In genomic region chr1:236313412-236313811, GRCh38 we compare ENCODE assay signal across 24 cellular contexts.
"Had no signal": no experiment of that assay in that cellular context is flagged by ENCODE, and none has a peak within 500 bp of the region (broad histone marks: within the 10 kb centered on the region; RNA-seq: fewer than 3 reads in every experiment).

No MANE protein-coding gene starts in this region.

- H3K27me3 ChIP-seq: neutrophil, pancreas, right lobe of liver, sigmoid colon, stomach, thyroid gland, tibial nerve, upper lobe of left lung, vagina had no signal

- H3K4me3 ChIP-seq: pancreas, prostate gland, right lobe of liver, sigmoid colon, stomach, thoracic aorta, thyroid gland, tibial nerve, upper lobe of left lung, vagina had no signal

- DNase-seq: natural killer cell; nucleus accumbens; pancreas; right cardiac atrium; right lobe of liver; sigmoid colon; small intestine; stimulated activated CD4-positive, alpha-beta T cell treated with anti-CD3 and anti-CD28 coated beads, Interleukin-15, amount 100 ng/mL, for 24 hours; stimulated activated CD4-positive, alpha-beta T cell treated with anti-CD3 and anti-CD28 coated beads, Interleukin-2, amount 100 ng/mL, for 24 hours; stimulated activated CD4-positive, alpha-beta T cell treated with anti-CD3 and anti-CD28 coated beads, Interleukin-2, amount 100 ng/mL, for 48 hours; stimulated activated CD4-positive, alpha-beta T cell treated with anti-CD3 and anti-CD28 coated beads, Interleukin-4, amount 100 ng/mL, for 24 hours; stimulated activated naive B cell treated with anti-CD40 and anti-IgM and Interleukin-4, amounts not matched to agents 10 μg/mL and 1 μg/mL and 100 μg/mL, for 72 hours; stimulated activated naive CD4-positive, alpha-beta T cell treated with Interleukin-2 at 50 U/mL for 16 hours; stomach; thyroid gland; trophoblast cell; upper lobe of left lung had no signal

- H3K27ac ChIP-seq: neutrophil, pancreas, prostate gland, right lobe of liver, sigmoid colon, stomach, thoracic aorta, thyroid gland, tibial nerve, upper lobe of left lung, vagina had no signal

- H3K9me3 ChIP-seq: neutrophil, pancreas, prostate gland, right lobe of liver, sigmoid colon, stomach, thoracic aorta, thyroid gland, tibial nerve, upper lobe of left lung, vagina had no signal

- FAIRE-seq: pancreas, small intestine, urothelium cell line had no signal

- ATAC-seq: natural killer cell; pancreas; right cardiac atrium; right lobe of liver; stimulated activated effector memory CD8-positive, alpha-beta T cell treated with anti-CD3 and anti-CD28 coated beads, Interleukin-12 subunit alpha, Interleukin-12 subunit beta, amount 100 ng/mL, for 72 hours; stimulated activated naive B cell treated with anti-CD40 and anti-IgM and Interleukin-4, amounts not matched to agents 10 μg/mL and 1 μg/mL and 100 μg/mL, for 72 hours had no signal

- H3K4me1 ChIP-seq: pancreas, prostate gland, right lobe of liver, sigmoid colon, stomach, thyroid gland, tibial nerve, upper lobe of left lung, vagina had no signal

- H3K36me3 ChIP-seq: neutrophil, pancreas, prostate gland, right lobe of liver, sigmoid colon, stomach, thoracic aorta, thyroid gland, tibial nerve, upper lobe of left lung, vagina had no signal
